Comparison of ENCODE assay signal across 34 cellular contexts in the genomic region with DNA sequence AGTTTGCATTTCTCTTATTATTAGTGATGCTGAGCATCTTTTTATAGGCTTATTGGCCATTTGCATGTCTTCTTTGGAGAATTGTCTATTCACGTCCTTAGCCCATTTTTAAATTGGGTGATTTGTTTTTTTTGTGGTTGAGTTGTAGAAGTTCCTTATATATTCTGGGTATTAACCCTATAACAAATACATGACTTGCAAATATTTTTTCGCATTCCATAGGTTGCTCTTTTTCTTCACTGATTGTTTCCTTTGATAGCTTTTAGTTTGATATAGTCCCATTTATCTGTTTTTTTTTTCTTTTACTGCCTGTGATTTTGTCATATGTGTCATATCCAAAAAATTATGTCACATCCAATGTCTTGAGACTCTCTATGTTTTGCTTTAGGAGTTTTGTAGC.
DNase-seq lines count a peak whose midpoint lies in the region; ATAC-seq, FAIRE-seq and TF ChIP-seq lines count a peak whose summit lies in the region.
"Had no signal": no experiment of that assay in that cellular context is flagged by ENCODE, and none has a peak within 500 bp of the region (broad histone marks: within the 10 kb centered on the region; RNA-seq: fewer than 3 reads in every experiment).

No MANE protein-coding gene starts in this region.

- no peak for TF ChIP-seq POLR2A in HepG2 (IDR thresholded peaks at IDR 0.05; ENCODE audit: insufficient read depth in 1 of 2, low read depth in 2 of 2, low read length in 2 of 2)
- no peak for TF ChIP-seq POLR2A in right lobe of liver (IDR thresholded peaks at IDR 0.05)
- no peak for TF ChIP-seq POLR2A in A549 (IDR thresholded peaks at IDR 0.05; ENCODE audit: low read length)
- TF ChIP-seq POLR2A in IMR-90 (IDR thresholded peaks at IDR 0.05; ENCODE audit: low read depth, low read length), result no peak

- H3K79me1 ChIP-seq in IMR-90 (ENCODE audit: low read depth in 1 of 2, low read length in 2 of 2), result no peaks in the 10 kb centered on the region

- no peak for TF ChIP-seq EP300 in HepG2 (IDR thresholded peaks at IDR 0.05; ENCODE audit: low read depth in 2 of 2, low read length in 2 of 2)
- TF ChIP-seq EP300 in HepG2 (CRISPR knock-in tag; IDR thresholded peaks at IDR 0.05; ENCODE audit: borderline replicate concordance), result no peak
- TF ChIP-seq EP300 in A549 (IDR thresholded peaks at IDR 0.05), result no peak

- H3K4me3 Mint-ChIP-seq in mesothelial cell of epicardium, result no peak overlapping the region
- H3K4me3 Mint-ChIP-seq: B cell; CD14-positive monocyte; CD4-positive, alpha-beta memory T cell; CD4-positive, alpha-beta T cell; CD4-positive, CD25-positive, alpha-beta regulatory T cell; CD8-positive, alpha-beta memory T cell; CD8-positive, alpha-beta T cell had no signal

- no peak overlapping the region for H3K23ac ChIP-seq in IMR-90 (ENCODE audit: low read depth, low read length)

- peaks cover 8% of the 10 kb centered on the region for H3K9me3 Mint-ChIP-seq in mesothelial cell of epicardium
- H3K9me3 Mint-ChIP-seq: CD4-positive, alpha-beta T cell; CD8-positive, alpha-beta memory T cell; CD8-positive, alpha-beta T cell had no signal

- no peaks in the 10 kb centered on the region for H3K27me3 Mint-ChIP-seq in mesothelial cell of epicardium (ENCODE audit: low read depth)
- H3K27me3 Mint-ChIP-seq: B cell had no signal

- no peak overlapping the region for H3K4me2 ChIP-seq in HepG2 (ENCODE audit: low read depth, low read length)
- no peak overlapping the region for H3K4me2 ChIP-seq in A549
- H3K4me2 ChIP-seq in IMR-90 (ENCODE audit: low read depth, low read length), result no peak overlapping the region
- H3K4me2 ChIP-seq: BLaER1; BLaER1 treated with 17β-estradiol and CSF1 and Interleukin-3, amounts not matched to agents 10 nM and 100 nM had no signal

- in situ Hi-C loops in HepG2 (cut with HindIII; ENCODE audit: extremely low pct_ligation_motif_present, low pct_unique_long_range_greater_than_20kb) (no loop called here), IMR-90 (cut with MboI; ENCODE audit: low sequenced_read_pairs) (no loop called here)

- H3K14ac ChIP-seq in IMR-90 (replicated peaks; ENCODE audit: low read depth, low read length), result no peak overlapping the region

- no peak overlapping the region for H2AK5ac ChIP-seq in IMR-90 (ENCODE audit: low read depth, low read length)

- no peak overlapping the region for H4K5ac ChIP-seq in IMR-90 (ENCODE audit: low read depth, low read length)

- H2BK5ac ChIP-seq in IMR-90 (ENCODE audit: low read depth, low read length, poor library complexity, severe bottlenecking), result no peak overlapping the region

- H3K27ac ChIP-seq in HepG2 (ENCODE audit: extremely low read length, insufficient read depth, low read length), result no peak overlapping the region
- no peak overlapping the region for H3K27ac ChIP-seq in right lobe of liver
- H3K27ac ChIP-seq in A549, result no peak overlapping the region
- H3K27ac ChIP-seq in IMR-90 (ENCODE audit: insufficient read depth, low read length), result no peak overlapping the region
- H3K27ac ChIP-seq: 22Rv1; BLaER1; BLaER1 treated with 17β-estradiol and CSF1 and Interleukin-3, amounts not matched to agents 10 nM and 100 nM; C4-2B had no signal

- H2BK120ac ChIP-seq in IMR-90 (ENCODE audit: low read depth, low read length), result no peak overlapping the region

- dilution Hi-C loops in IMR-90 (cut with HindIII; ENCODE audit: low sequenced_read_pairs, unreplicated experiment), result no loop called here

- H3K9ac ChIP-seq in HepG2 (ENCODE audit: insufficient read depth, low read depth, low read length), result no peak overlapping the region
- no peak overlapping the region for H3K9ac ChIP-seq in IMR-90 (ENCODE audit: low read depth, low read length)
- H3K9ac ChIP-seq: BLaER1; BLaER1 treated with 17β-estradiol and CSF1 and Interleukin-3, amounts not matched to agents 10 nM and 100 nM had no signal

- H4K91ac ChIP-seq in IMR-90 (ENCODE audit: insufficient read depth, low read depth, low read length), result no peak overlapping the region

- H3K4ac ChIP-seq in IMR-90 (ENCODE audit: low read depth, low read length), result no peak overlapping the region

- CTCF ChIA-PET in HepG2 (lab: Yijun Ruan, JAX; ENCODE audit: low intra/inter-chr PET ratio, low total read pairs), result no interaction called here
- CTCF ChIA-PET in A549 (lab: Yijun Ruan, JAX), result no interaction called here
- CTCF ChIA-PET in IMR-90 (lab: Yijun Ruan, JAX), result no interaction called here

- no peak overlapping the region for H2AK9ac ChIP-seq in IMR-90 (replicated peaks; ENCODE audit: low read depth, low read length, poor library complexity)

- H3K56ac ChIP-seq in IMR-90 (ENCODE audit: extremely low read depth, insufficient read depth, low read length), result no peak overlapping the region

- no TSS peak for BruUV-seq in HepG2 (replicated peaks; lab: Mats Ljungman, UMichigan)
- no TSS peak for BruUV-seq in IMR-90 (replicated peaks; lab: Mats Ljungman, UMichigan)

- ATAC-seq in HepG2, result no peak
- ATAC-seq in right lobe of liver, result no peak
- ATAC-seq in A549, result no peak
- ATAC-seq in IMR-90 (ENCODE audit: low read depth), result no peak
- ATAC-seq: CD8-positive, alpha-beta T cell had no signal

- H4K8ac ChIP-seq in IMR-90 (ENCODE audit: low read depth in 2 of 2, low read length in 2 of 2), result no peak overlapping the region

- H3K36me3 Mint-ChIP-seq in mesothelial cell of epicardium, result no peaks in the 10 kb centered on the region
- H3K36me3 Mint-ChIP-seq: CD14-positive monocyte; CD4-positive, alpha-beta memory T cell; CD4-positive, CD25-positive, alpha-beta regulatory T cell; CD8-positive, alpha-beta memory T cell; CD8-positive, alpha-beta T cell had no signal

- H3K4me1 ChIP-seq in HepG2 (ENCODE audit: insufficient read depth, low read length), result no peaks in the 10 kb centered on the region
- H3K4me1 ChIP-seq in right lobe of liver, result no peaks in the 10 kb centered on the region
- no peaks in the 10 kb centered on the region for H3K4me1 ChIP-seq in A549
- H3K4me1 ChIP-seq in IMR-90 (ENCODE audit: control insufficient read depth, insufficient read depth, low read length), result no peaks in the 10 kb centered on the region
- H3K4me1 ChIP-seq: BE2C; BLaER1; BLaER1 treated with 17β-estradiol and CSF1 and Interleukin-3, amounts not matched to agents 10 nM and 100 nM; Caco-2 had no signal

- WGBS in HepG2 (ENCODE audit: low lambda C conversion rate), result 11% methylated on average over 2 of the region's 2 CpGs
- 89% methylated on average over 2 of the region's 2 CpGs for WGBS in right lobe of liver (ENCODE audit: insufficient coverage, low coverage, low lambda C conversion rate, missing lambda C conversion rate)
- 59% methylated on average over 2 of the region's 2 CpGs for WGBS in A549 (ENCODE audit: missing lambda C conversion rate)
- no CpG with 5 or more reads among the region's 2 CpGs for WGBS in IMR-90 (ENCODE audit: extremely low coverage in 2 of 2, insufficient read length in 1 of 2), 2 experiments

- DNase-seq in HepG2 (ENCODE audit: low spot score) (no peak), right lobe of liver (no peak), A549 (ENCODE audit: low read depth in 1 of 2, low spot score in 1 of 2) (no peak), IMR-90 (no peak), mesothelial cell of epicardium (ENCODE audit: low spot score in 2 of 2, unreplicated experiment in 2 of 2) (no peak)
- no peak for DNase-seq in activated CD8-positive, alpha-beta memory T cell treated with anti-CD3 and anti-CD28 coated beads, Interleukin-2, amount 50 U/mL, for 4 hours
- DNase-seq: 8988T; ACHN; AML-193; BE2C; C1 segment of cervical spinal cord; Caco-2; Calu3; CD4-positive, alpha-beta memory T cell; CD4-positive, alpha-beta T cell; CD4-positive, CD25-positive, alpha-beta regulatory T cell; CD8-positive, alpha-beta memory T cell; CD8-positive, alpha-beta T cell; COR-L47; DMS 273 treated with DMSO at 0.1 percent for 48 hours; DMS153; DMS53; DMS79; DMS79 treated with DMSO at 0.1 percent for 48 hours; DND-41; EL had no signal

- no peaks in the 10 kb centered on the region for H3K79me2 ChIP-seq in HepG2 (ENCODE audit: insufficient read depth, low read length)

- H3K4me3 ChIP-seq in HepG2 (replicated peaks in 1 of 3; ENCODE audit: insufficient read depth in 1 of 3, low read depth in 2 of 3, low read length in 3 of 3), result no peak overlapping the region
- H3K4me3 ChIP-seq in right lobe of liver, result no peak overlapping the region
- no peak overlapping the region for H3K4me3 ChIP-seq in A549
- no peak overlapping the region for H3K4me3 ChIP-seq in IMR-90 (ENCODE audit: insufficient read depth, low read depth, low read length)
- H3K4me3 ChIP-seq: BLaER1; BLaER1 treated with 17β-estradiol and CSF1 and Interleukin-3, amounts not matched to agents 10 nM and 100 nM had no signal

- H3K36me3 ChIP-seq in HepG2 (replicated peaks in 1 of 2; ENCODE audit: control insufficient read depth in 1 of 2, insufficient read depth in 2 of 2, low read length in 2 of 2) (no peaks in the 10 kb centered on the region), right lobe of liver (no peaks in the 10 kb centered on the region), IMR-90 (ENCODE audit: control insufficient read depth, insufficient read depth, low read length) (no peaks in the 10 kb centered on the region)
- H3K36me3 ChIP-seq: BE2C; BLaER1; BLaER1 treated with 17β-estradiol and CSF1 and Interleukin-3, amounts not matched to agents 10 nM and 100 nM had no signal

- H3K9me1 ChIP-seq in IMR-90 (ENCODE audit: insufficient read depth, low read length), result no peaks in the 10 kb centered on the region

- H2AFZ ChIP-seq in HepG2 (ENCODE audit: low read length), result no peak overlapping the region
- no peak overlapping the region for H2AFZ ChIP-seq in IMR-90 (replicated peaks; ENCODE audit: low read length, poor library complexity)

- TF ChIP-seq RAD21 in HepG2 (CRISPR knock-in tag; IDR thresholded peaks at IDR 0.05) (no peak), A549 (conservative IDR thresholded peaks at IDR 0.05 in 1 of 2, IDR thresholded peaks at IDR 0.05 in 1 of 2) (no peak), IMR-90 (IDR thresholded peaks at IDR 0.05; ENCODE audit: low read length) (no peak)

- H3K27ac Mint-ChIP-seq in mesothelial cell of epicardium, result no peak overlapping the region
- H3K27ac Mint-ChIP-seq: B cell; CD14-positive monocyte; CD4-positive, alpha-beta memory T cell; CD4-positive, alpha-beta T cell; CD4-positive, CD25-positive, alpha-beta regulatory T cell; CD8-positive, alpha-beta T cell had no signal

- H3K9me3 ChIP-seq in HepG2 (ENCODE audit: low read length) (no peaks in the 10 kb centered on the region), right lobe of liver (no peaks in the 10 kb centered on the region), A549 (no peaks in the 10 kb centered on the region), IMR-90 (ENCODE audit: control insufficient read depth, insufficient read depth, low read length) (no peaks in the 10 kb centered on the region)
- H3K9me3 ChIP-seq: BE2C; BLaER1; BLaER1 treated with 17β-estradiol and CSF1 and Interleukin-3, amounts not matched to agents 10 nM and 100 nM; Caco-2 had no signal

- no peaks in the 10 kb centered on the region for H4K20me1 ChIP-seq in HepG2 (ENCODE audit: insufficient read depth, low read length)
- H4K20me1 ChIP-seq in IMR-90 (ENCODE audit: insufficient read depth, low read length), result no peaks in the 10 kb centered on the region
- H4K20me1 ChIP-seq: BLaER1; BLaER1 treated with 17β-estradiol and CSF1 and Interleukin-3, amounts not matched to agents 10 nM and 100 nM had no signal

- intact Hi-C loops in HepG2 (cut with micrococcal nuclease; ENCODE audit: unreplicated experiment) (no loop called here), right lobe of liver (cut with DNase I) (no loop called here), IMR-90 (cut with micrococcal nuclease) (no loop called here)

- H3K27me3 ChIP-seq in HepG2 (ENCODE audit: control insufficient read depth in 1 of 2, insufficient read depth in 2 of 2, low read length in 2 of 2) (no peaks in the 10 kb centered on the region), right lobe of liver (no peaks in the 10 kb centered on the region), IMR-90 (ENCODE audit: control insufficient read depth, insufficient read depth, low read length) (no peaks in the 10 kb centered on the region)
- H3K27me3 ChIP-seq: BE2C; BLaER1; BLaER1 treated with 17β-estradiol and CSF1 and Interleukin-3, amounts not matched to agents 10 nM and 100 nM had no signal

- H2BK20ac ChIP-seq in IMR-90 (ENCODE audit: low read depth, low read length), result no peak overlapping the region

- no peak for TF ChIP-seq CTCF in HepG2 (CRISPR knock-in tag; IDR thresholded peaks at IDR 0.05)
- no peak for TF ChIP-seq CTCF in right lobe of liver (IDR thresholded peaks at IDR 0.05)
- no peak for TF ChIP-seq CTCF in A549 (IDR thresholded peaks at IDR 0.05)
- TF ChIP-seq CTCF in IMR-90 (conservative IDR thresholded peaks at IDR 0.05; ENCODE audit: low read depth, low read length), result no peak
- TF ChIP-seq CTCF in mesothelial cell of epicardium (IDR thresholded peaks at IDR 0.05; ENCODE audit: unreplicated experiment), result no peak

- H2BK15ac ChIP-seq in IMR-90 (ENCODE audit: low read depth, low read length), result no peak overlapping the region

- no peak for FAIRE-seq in HepG2 (lab: Jason Lieb, UNC)
- no peak for FAIRE-seq in A549 (lab: Jason Lieb, UNC)
- FAIRE-seq: A204.1, D721Med had no signal

- no peaks in the 10 kb centered on the region for H3K4me1 Mint-ChIP-seq in mesothelial cell of epicardium
- H3K4me1 Mint-ChIP-seq: B cell; CD14-positive monocyte; CD4-positive, alpha-beta memory T cell; CD4-positive, CD25-positive, alpha-beta regulatory T cell; CD8-positive, alpha-beta memory T cell had no signal

- no peak overlapping the region for H3K18ac ChIP-seq in IMR-90 (ENCODE audit: low read depth, low read length)

- POLR2A ChIA-PET in HepG2 (lab: Yijun Ruan, JAX), result no interaction called here
- POLR2A ChIA-PET in A549 (lab: Yijun Ruan, JAX), result no interaction called here
- POLR2A ChIA-PET in IMR-90 (lab: Charles Lee; ENCODE audit: unreplicated experiment), result no interaction called here
